ENCODE assay signal across 25 cellular contexts in the genomic region with DNA sequence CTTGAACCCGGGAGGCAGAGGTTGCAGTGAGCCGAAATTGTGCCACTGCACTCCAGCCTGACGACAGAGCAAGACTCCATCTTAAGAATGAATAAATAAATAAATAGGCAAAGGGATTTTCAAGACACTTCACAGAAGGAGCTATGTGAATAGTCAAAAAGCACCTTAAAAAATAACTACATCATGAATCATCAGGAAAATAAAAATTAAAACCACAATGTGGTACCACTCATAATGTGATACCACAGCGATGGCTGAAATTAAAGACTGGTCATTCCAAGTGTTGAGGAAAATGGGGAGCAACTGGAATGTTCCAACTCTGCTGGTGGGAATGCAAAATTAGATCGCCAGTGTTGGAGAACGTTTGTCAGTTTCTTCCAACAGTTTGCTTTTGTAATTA.
A peak's percentile ranks its signal among the peaks of the same experiment; 100 is the strongest.
DNase-seq lines count a peak whose midpoint lies in the region; ATAC-seq and TF ChIP-seq lines count a peak whose summit lies in the region.
"Had no signal": no experiment of that assay in that cellular context is flagged by ENCODE, and none has a peak within 500 bp of the region (broad histone marks: within the 10 kb centered on the region; RNA-seq: fewer than 3 reads in every experiment).

No MANE protein-coding gene starts in this region.

- peaks cover 4% of the 10 kb centered on the region; the same call in 1 of the 2 replicates for H3K4me1 Mint-ChIP-seq in WTC11
- H3K4me1 Mint-ChIP-seq: activated CD8-positive, alpha-beta memory T cell treated with anti-CD3 and anti-CD28 coated beads, Interleukin-2, amount 10 ng/mL, durations not matched to agents 7 days and 5 days; CD8-positive, alpha-beta memory T cell had no signal

- peak; percentile 66 for ATAC-seq in RWPE2 (ENCODE audit: low read depth)
- no peak for ATAC-seq in HG03469 (IDR thresholded peaks at IDR 0.05; ENCODE audit: unreplicated experiment)
- no peak; the same call in 2 of the 3 replicates for ATAC-seq in SK-N-SH treated with all-trans-retinoic acid at 6 μM for 48 hours
- ATAC-seq in WTC11: no peak
- ATAC-seq: A549; activated CD8-positive, alpha-beta memory T cell treated with anti-CD3 and anti-CD28 coated beads, Interleukin-2, amount 10 ng/mL, durations not matched to agents 7 days and 5 days; GM12878; Panc1; stimulated activated naive CD8-positive, alpha-beta T cell treated with anti-CD3 and anti-CD28 coated beads, Interleukin-15, Interleukin-2, amounts not matched to agents 100 U/mL and 50 U/mL, for 24 hours had no signal

- in situ Hi-C loops in ACHN (cut with HindIII; ENCODE audit: low pct_ligation_motif_present, low pct_unique_long_range_greater_than_20kb, low sequenced_read_pairs): no loop called here

- DNase-seq in AG04449 (ENCODE audit: low read depth, low spot score): peak; percentile 10
- DNase-seq in HFF-Myc (ENCODE audit: extremely low read depth, low read depth): peak; percentile 77
- no peak for DNase-seq in RWPE2 (ENCODE audit: low spot score)
- DNase-seq in fibroblast of peridontal ligament (ENCODE audit: extremely low read depth): peak; percentile 46
- no peak for DNase-seq in ACHN
- DNase-seq in WTC11 (ENCODE audit: low spot score): no peak
- DNase-seq: activated CD4-positive, CD25-positive, alpha-beta regulatory T cell treated with anti-CD3 and anti-CD28 coated beads, Interleukin-2, amount 50 U/mL, for 72 hours; activated CD8-positive, alpha-beta memory T cell treated with anti-CD3 and anti-CD28 coated beads, Interleukin-2, amount 10 ng/mL, durations not matched to agents 7 days and 5 days; activated effector memory CD4-positive, alpha-beta T cell treated with Interleukin-2 at 50 U/mL for 16 hours; amygdala; CD8-positive, alpha-beta memory T cell; glutamatergic neuron; NCI-H1092 treated with DMSO at 0.1 percent for 48 hours; NCI-H774; stimulated activated CD4-positive, alpha-beta T cell treated with anti-CD3 and anti-CD28 coated beads, Interleukin-12 subunit alpha, Interleukin-12 subunit beta, amount 100 ng/mL, for 4 hours; stimulated activated naive CD8-positive, alpha-beta T cell treated with anti-CD3 and anti-CD28 coated beads, Interleukin-15, Interleukin-2, amounts not matched to agents 100 U/mL and 50 U/mL, for 24 hours had no signal

- no peaks in the 10 kb centered on the region for H3K9me3 ChIP-seq in RWPE2 (ENCODE audit: severe bottlenecking)
- H3K9me3 ChIP-seq: A549, HAP-1, prostate gland had no signal

- peaks cover 6% of the 10 kb centered on the region for H3K27me3 Mint-ChIP-seq in WTC11 (ENCODE audit: low read depth)
- H3K27me3 Mint-ChIP-seq: activated CD8-positive, alpha-beta memory T cell treated with anti-CD3 and anti-CD28 coated beads, Interleukin-2, amount 10 ng/mL, durations not matched to agents 7 days and 5 days; type B pancreatic cell had no signal

- 0 out of 2 replicates have a peak, but pooled peaks cover 5% of the 10 kb centered on the region for H3K36me3 Mint-ChIP-seq in WTC11
- H3K36me3 Mint-ChIP-seq: activated CD8-positive, alpha-beta memory T cell treated with anti-CD3 and anti-CD28 coated beads, Interleukin-2, amount 10 ng/mL, durations not matched to agents 7 days and 5 days; CD8-positive, alpha-beta memory T cell; type B pancreatic cell had no signal

- peaks cover 3% of the 10 kb centered on the region for H3K4me1 ChIP-seq in RWPE2 (ENCODE audit: insufficient read depth, poor library complexity, severe bottlenecking)
- H3K4me1 ChIP-seq: HAP-1, prostate gland had no signal

- CTCF ChIA-PET in AG04449 (lab: Yijun Ruan, JAX) (interaction anchor here (1.2 to 1.6 kb wide), 2 partner anchors 9 to 13 kb away, joined by 4 to 5 read pairs; no protein-coding TSS in a partner anchor), WTC11 (lab: Charles Lee) (interaction anchor here (0.6 kb wide), 1 partner anchor 792 kb away, joined by 3 read pairs; no protein-coding TSS in a partner anchor)

- H3K36me3 ChIP-seq in RWPE2 (ENCODE audit: low read depth): no peaks in the 10 kb centered on the region
- H3K36me3 ChIP-seq: HAP-1, prostate gland had no signal

- TF ChIP-seq CTCF in AG04449 (IDR thresholded peaks at IDR 0.05; ENCODE audit: insufficient read depth, low read length, missing control alignments): no peak
- no peak for TF ChIP-seq CTCF in HFF-Myc (IDR thresholded peaks at IDR 0.05; ENCODE audit: low read depth, low read length, missing control alignments)
- TF ChIP-seq CTCF in RWPE2 (IDR thresholded peaks at IDR 0.05; ENCODE audit: poor library complexity, severe bottlenecking): no peak
- TF ChIP-seq CTCF in WTC11 (IDR thresholded peaks at IDR 0.05): no peak

- H3K4me3 Mint-ChIP-seq in WTC11: no peak overlapping the region
- H3K4me3 Mint-ChIP-seq: activated CD8-positive, alpha-beta memory T cell treated with anti-CD3 and anti-CD28 coated beads, Interleukin-2, amount 10 ng/mL, durations not matched to agents 7 days and 5 days; CD8-positive, alpha-beta memory T cell; nephron; type B pancreatic cell had no signal

- H3K27me3 ChIP-seq in RWPE2 (ENCODE audit: insufficient read depth, poor library complexity, severe bottlenecking): no peaks in the 10 kb centered on the region

- H3K27ac ChIP-seq in RWPE2 (ENCODE audit: poor library complexity, severe bottlenecking): no peak overlapping the region
- H3K27ac ChIP-seq: A549, prostate gland had no signal

- H3K4me3 ChIP-seq in AG04449 (ENCODE audit: low read depth, low read length) (no peak overlapping the region), HFF-Myc (replicated peaks; ENCODE audit: low read depth, low read length) (no peak overlapping the region), RWPE2 (ENCODE audit: severe bottlenecking) (no peak overlapping the region)
- H3K4me3 ChIP-seq: A549, GM12878, HAP-1, prostate gland had no signal

- H3K9me3 Mint-ChIP-seq in WTC11: peaks cover 7% of the 10 kb centered on the region

- POLR2A ChIA-PET in AG04449 (lab: Yijun Ruan, JAX): no interaction called here
- POLR2A ChIA-PET in WTC11 (lab: Charles Lee): no interaction called here

- no peak overlapping the region for H3K27ac Mint-ChIP-seq in WTC11
- H3K27ac Mint-ChIP-seq: activated CD8-positive, alpha-beta memory T cell treated with anti-CD3 and anti-CD28 coated beads, Interleukin-2, amount 10 ng/mL, durations not matched to agents 7 days and 5 days; CD8-positive, alpha-beta memory T cell; nephron; type B pancreatic cell had no signal

TF ChIP-seq in SK-N-SH treated with all-trans-retinoic acid at 6 μM for 48 hours, 23 proteins besides CTCF, POLR2A, EP300 and RAD21 (continues in another document):
- TF ChIP-seq ISL1 (CRISPR knock-in tag; IDR thresholded peaks at IDR 0.05) (no peak), TCF4 (CRISPR knock-in tag; IDR thresholded peaks at IDR 0.05; ENCODE audit: borderline replicate concordance) (no peak), CREB5 (CRISPR knock-in tag; IDR thresholded peaks at IDR 0.05; ENCODE audit: low read depth) (no peak)

TF ChIP-seq in WTC11, 78 proteins besides CTCF, POLR2A, EP300 and RAD21:
- TF ChIP-seq RORB (CRISPR knock-in tag; IDR thresholded peaks at IDR 0.05): no peak
- TF ChIP-seq ZSCAN18 (CRISPR knock-in tag; IDR thresholded peaks at IDR 0.05): no peak
- no peak for TF ChIP-seq ZBTB21 (CRISPR knock-in tag; IDR thresholded peaks at IDR 0.05; ENCODE audit: borderline replicate concordance)
- TF ChIP-seq, protein P1, sequence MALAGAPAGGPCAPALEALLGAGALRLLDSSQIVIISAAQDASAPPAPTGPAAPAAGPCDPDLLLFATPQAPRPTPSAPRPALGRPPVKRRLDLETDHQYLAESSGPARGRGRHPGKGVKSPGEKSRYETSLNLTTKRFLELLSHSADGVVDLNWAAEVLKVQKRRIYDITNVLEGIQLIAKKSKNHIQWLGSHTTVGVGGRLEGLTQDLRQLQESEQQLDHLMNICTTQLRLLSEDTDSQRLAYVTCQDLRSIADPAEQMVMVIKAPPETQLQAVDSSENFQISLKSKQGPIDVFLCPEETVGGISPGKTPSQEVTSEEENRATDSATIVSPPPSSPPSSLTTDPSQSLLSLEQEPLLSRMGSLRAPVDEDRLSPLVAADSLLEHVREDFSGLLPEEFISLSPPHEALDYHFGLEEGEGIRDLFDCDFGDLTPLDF (CRISPR knock-in tag; IDR thresholded peaks at IDR 0.05): no peak
- no peak for TF ChIP-seq NR2C2 (CRISPR knock-in tag; IDR thresholded peaks at IDR 0.05)

Comparison
In these comparisons a context has a peak if more than half of its experiments do, and no peak if none do; other contexts are left out.
1. DNase-seq: peak in AG04449 (single experiment), HFF-Myc (single experiment) and fibroblast of peridontal ligament (single experiment); none in RWPE2 (single experiment), ACHN (single experiment) and WTC11 (single experiment).